In genomic region chr12:56189918-56190694, GRCh38 we compare ENCODE assay signal across 1 cellular context.
TF ChIP-seq lines count a peak whose summit lies in the region.

No MANE protein-coding gene starts in this region.

TF ChIP-seq in K562, 482 proteins besides CTCF, POLR2A, EP300 and RAD21 (continued from another document and continues in another):
- TF ChIP-seq ZNF707 (CRISPR knock-in tag; conservative IDR thresholded peaks at IDR 0.05) (no peak), ZNF589 (CRISPR knock-in tag; IDR thresholded peaks at IDR 0.05; ENCODE audit: low read depth) (no peak; the same call in 1 of the 2 replicates), MTA3 (IDR thresholded peaks at IDR 0.05; ENCODE audit: borderline replicate concordance) (peak; percentile 24; the same call in 1 of the 2 replicates), ZNF3 (CRISPR knock-in tag; IDR thresholded peaks at IDR 0.05) (no peak), ETV1 (tag; conservative IDR thresholded peaks at IDR 0.05; ENCODE audit: low read depth) (peak; percentile 99), ARID4B (CRISPR knock-in tag; IDR thresholded peaks at IDR 0.05) (peak; percentile 85), ZNF324 (CRISPR knock-in tag; IDR thresholded peaks at IDR 0.05) (no peak), ATF3 (IDR thresholded peaks at IDR 0.05) (peak; percentile 57; the same call in 1 of the 2 replicates), ATF3 (CRISPR knock-in tag; conservative IDR thresholded peaks at IDR 0.05) (no peak; the same call in 1 of the 2 replicates), SFPQ (IDR thresholded peaks at IDR 0.05; ENCODE audit: low read depth, low read length) (no peak), ZMIZ1 (IDR thresholded peaks at IDR 0.05; ENCODE audit: low read depth in 2 of 2, low read length in 2 of 2) (no peak), NR2F6 (CRISPR knock-in tag; IDR thresholded peaks at IDR 0.05) (no peak), CHCHD3 (CRISPR knock-in tag; IDR thresholded peaks at IDR 0.05) (no peak), DNMT1 (IDR thresholded peaks at IDR 0.05) (no peak), TAF1 (IDR thresholded peaks at IDR 0.05; ENCODE audit: control insufficient read depth, extremely low read depth, insufficient read depth, low read length, severe bottlenecking) (peak; percentile 48), HMBOX1 (IDR thresholded peaks at IDR 0.05) (no peak), NFIX (CRISPR knock-in tag; IDR thresholded peaks at IDR 0.05; ENCODE audit: low read depth) (no peak), SETDB1 (IDR thresholded peaks at IDR 0.05; ENCODE audit: low read length) (no peak), BRCA1 (IDR thresholded peaks at IDR 0.05) (no peak), BRCA1 (CRISPR knock-in tag; IDR thresholded peaks at IDR 0.05) (no peak), ZNF830 (CRISPR knock-in tag; IDR thresholded peaks at IDR 0.05) (no peak), ZFP30 (CRISPR knock-in tag; IDR thresholded peaks at IDR 0.05; ENCODE audit: borderline replicate concordance) (no peak), RHOXF2B (CRISPR knock-in tag; conservative IDR thresholded peaks at IDR 0.05) (0 out of 2 replicates have a peak, but pooled peaks have one; percentile 33), KHSRP (IDR thresholded peaks at IDR 0.05) (no peak), TAF7 (tag; IDR thresholded peaks at IDR 0.05) (0 out of 2 replicates have a peak, but pooled peaks have one; percentile 42), TAF15 (IDR thresholded peaks at IDR 0.05; ENCODE audit: low read depth, low read length) (no peak), HDAC2 (IDR thresholded peaks at IDR 0.05) (no peak; the same call in 1 of the 2 replicates), CUX1 (CRISPR knock-in tag; IDR thresholded peaks at IDR 0.05) (no peak), HEY1 (CRISPR knock-in tag; IDR thresholded peaks at IDR 0.05; ENCODE audit: borderline replicate concordance) (no peak), ZNF395 (CRISPR knock-in tag; IDR thresholded peaks at IDR 0.05) (no peak), ZNF212 (CRISPR knock-in tag; IDR thresholded peaks at IDR 0.05) (no peak), NCOA4 (IDR thresholded peaks at IDR 0.05; ENCODE audit: partially characterized antibody) (no peak), TEAD4 (IDR thresholded peaks at IDR 0.05; ENCODE audit: low read length) (peak; percentile 87), TEAD4 (CRISPR knock-in tag; IDR thresholded peaks at IDR 0.05; ENCODE audit: borderline replicate concordance) (no peak), PTTG1 (tag; IDR thresholded peaks at IDR 0.05; ENCODE audit: low read depth) (no peak), SMARCB1 (IDR thresholded peaks at IDR 0.05; ENCODE audit: insufficient read length, low read depth) (no peak), SRSF9 (IDR thresholded peaks at IDR 0.05; ENCODE audit: borderline replicate concordance, low read depth, low read length) (no peak), RBBP5 (IDR thresholded peaks at IDR 0.05; ENCODE audit: borderline replicate concordance, insufficient read depth, low read length, poor library complexity, severe bottlenecking) (peak; percentile 45), SMARCA4 (IDR thresholded peaks at IDR 0.05) (peak; percentile 28; the same call in 1 of the 2 replicates), SOX6 (IDR thresholded peaks at IDR 0.05) (peak; percentile 45; the same call in 1 of the 2 replicates), ZNF436 (CRISPR knock-in tag; IDR thresholded peaks at IDR 0.05) (no peak), NFRKB (IDR thresholded peaks at IDR 0.05; ENCODE audit: low read depth) (peak; percentile 73; the same call in 1 of the 2 replicates), EP400 (IDR thresholded peaks at IDR 0.05) (peak; percentile 74), ZFP36 (IDR thresholded peaks at IDR 0.05; ENCODE audit: low read depth, low read length, partially characterized antibody) (peak; percentile 55), RNF219 (CRISPR knock-in tag; IDR thresholded peaks at IDR 0.05) (no peak)
